Comparison of ENCODE assay signal across 1 cellular context in the genomic region with DNA sequence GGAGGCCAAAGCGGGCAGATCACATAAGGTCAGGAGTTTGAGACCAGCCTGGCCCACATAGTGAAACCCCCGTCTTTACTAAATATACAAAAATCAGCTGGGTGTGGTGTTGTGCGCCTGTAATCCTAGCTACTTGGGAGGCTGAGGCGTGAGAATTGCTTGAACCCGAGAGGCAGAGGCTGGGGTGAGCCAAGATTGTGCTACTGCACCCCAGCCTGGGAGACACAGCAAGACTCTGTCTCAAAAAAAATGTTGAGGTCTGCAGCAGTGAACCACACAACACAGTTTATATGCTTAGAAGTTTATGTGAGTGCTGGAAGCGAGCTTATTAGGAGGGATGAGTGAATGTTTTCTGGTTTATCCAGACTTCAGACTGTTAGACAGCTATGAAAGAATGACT.
TF ChIP-seq lines count a peak whose summit lies in the region.

No MANE protein-coding gene starts in this region.

TF ChIP-seq in H1, 55 proteins besides CTCF, POLR2A, EP300 and RAD21:
- TF ChIP-seq, protein P1, sequence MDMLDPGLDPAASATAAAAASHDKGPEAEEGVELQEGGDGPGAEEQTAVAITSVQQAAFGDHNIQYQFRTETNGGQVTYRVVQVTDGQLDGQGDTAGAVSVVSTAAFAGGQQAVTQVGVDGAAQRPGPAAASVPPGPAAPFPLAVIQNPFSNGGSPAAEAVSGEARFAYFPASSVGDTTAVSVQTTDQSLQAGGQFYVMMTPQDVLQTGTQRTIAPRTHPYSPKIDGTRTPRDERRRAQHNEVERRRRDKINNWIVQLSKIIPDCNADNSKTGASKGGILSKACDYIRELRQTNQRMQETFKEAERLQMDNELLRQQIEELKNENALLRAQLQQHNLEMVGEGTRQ (IDR thresholded peaks at IDR 0.05; ENCODE audit: low read length) = no peak
- no peak for TF ChIP-seq SIN3A (conservative IDR thresholded peaks at IDR 0.05 in 1 of 2, IDR thresholded peaks at IDR 0.05 in 1 of 2; ENCODE audit: low read depth in 1 of 2, low read length in 2 of 2)
- TF ChIP-seq GABPA (IDR thresholded peaks at IDR 0.05; ENCODE audit: borderline replicate concordance, insufficient read depth, low read length) = no peak
- no peak for TF ChIP-seq CBX5 (IDR thresholded peaks at IDR 0.05; ENCODE audit: low read depth, low read length)
- no peak for TF ChIP-seq GTF2F1 (IDR thresholded peaks at IDR 0.05; ENCODE audit: borderline replicate concordance, low read depth, low read length)
- no peak for TF ChIP-seq YY1 (IDR thresholded peaks at IDR 0.05; ENCODE audit: low read depth, low read length)
- TF ChIP-seq MAFK (IDR thresholded peaks at IDR 0.05; ENCODE audit: low read depth, low read length) = no peak
- TF ChIP-seq NANOG (IDR thresholded peaks at IDR 0.05; ENCODE audit: insufficient read depth, low read depth, low read length, poor library complexity, severe bottlenecking) = no peak
- no peak for TF ChIP-seq TAF7 (optimal IDR thresholded peaks at IDR 0.05; ENCODE audit: borderline replicate concordance, low read depth, low read length)
- TF ChIP-seq SRF (IDR thresholded peaks at IDR 0.05; ENCODE audit: low read depth, low read length) = no peak
TF ChIP-seq in H1: peak in this region for 0.
